In genomic region chr3:18572809-18573208, GRCh38 we compare ENCODE assay signal across 17 cellular contexts.
DNase-seq lines count a peak whose midpoint lies in the region; ATAC-seq and TF ChIP-seq lines count a peak whose summit lies in the region.
"Had no signal": no experiment of that assay in that cellular context is flagged by ENCODE, and none has a peak within 500 bp of the region (broad histone marks: within the 10 kb centered on the region; RNA-seq: fewer than 3 reads in every experiment).

No MANE protein-coding gene starts in this region.

- peaks cover 2% of the 10 kb centered on the region for H3K9me3 Mint-ChIP-seq in activated CD8-positive, alpha-beta T cell treated with anti-CD3 and anti-CD28 coated beads for 36 hours
- H3K9me3 Mint-ChIP-seq in activated CD8-positive, alpha-beta T cell treated with anti-CD3 and anti-CD28 coated beads, Interleukin-2, amount 10 ng/mL, durations not matched to agents 7 days and 5 days (ENCODE audit: insufficient read depth) = peaks cover 4% of the 10 kb centered on the region
- H3K9me3 Mint-ChIP-seq in activated T-helper 17 cell treated with anti-CD3 and anti-CD28 coated beads, Interleukin-2, amount 50 U/mL, for 72 hours = no peaks in the 10 kb centered on the region

- H3K36me3 Mint-ChIP-seq in activated CD8-positive, alpha-beta T cell treated with anti-CD3 and anti-CD28 coated beads for 36 hours (ENCODE audit: low read depth) = no peaks in the 10 kb centered on the region
- no peaks in the 10 kb centered on the region for H3K36me3 Mint-ChIP-seq in activated CD8-positive, alpha-beta T cell treated with anti-CD3 and anti-CD28 coated beads, Interleukin-2, amount 10 ng/mL, durations not matched to agents 7 days and 5 days (ENCODE audit: low read depth)
- H3K36me3 Mint-ChIP-seq in activated T-helper 17 cell treated with anti-CD3 and anti-CD28 coated beads, Interleukin-2, amount 50 U/mL, for 72 hours (ENCODE audit: low read depth) = no peaks in the 10 kb centered on the region

- intact Hi-C loops in activated CD8-positive, alpha-beta T cell treated with anti-CD3 and anti-CD28 coated beads for 36 hours (cut with micrococcal nuclease) = no loop called here

- H3K4me3 Mint-ChIP-seq in activated CD8-positive, alpha-beta T cell treated with anti-CD3 and anti-CD28 coated beads for 36 hours = no peak overlapping the region
- no peak overlapping the region for H3K4me3 Mint-ChIP-seq in activated CD8-positive, alpha-beta T cell treated with anti-CD3 and anti-CD28 coated beads, Interleukin-2, amount 10 ng/mL, durations not matched to agents 7 days and 5 days
- no peak overlapping the region for H3K4me3 Mint-ChIP-seq in activated T-helper 17 cell treated with anti-CD3 and anti-CD28 coated beads, Interleukin-2, amount 50 U/mL, for 72 hours
- H3K4me3 Mint-ChIP-seq: B cell had no signal

- TF ChIP-seq CTCF in activated CD8-positive, alpha-beta T cell treated with anti-CD3 and anti-CD28 coated beads for 36 hours (IDR thresholded peaks at IDR 0.05) = no peak

- POLR2A ChIA-PET in activated CD8-positive, alpha-beta T cell treated with anti-CD3 and anti-CD28 coated beads for 36 hours (lab: Charles Lee) = interaction anchor here (0.6 to 0.8 kb wide), 2 partner anchors 12 to 76 kb away, joined by 4 read pairs; no protein-coding TSS in a partner anchor
- POLR2A ChIA-PET in activated CD8-positive, alpha-beta T cell treated with anti-CD3 and anti-CD28 coated beads, Interleukin-2, amount 10 ng/mL, durations not matched to agents 7 days and 5 days (lab: Charles Lee) = no interaction called here

- no peak overlapping the region for H3K4me3 ChIP-seq in H7 (ENCODE audit: insufficient read depth, low read depth, low read length)
- H3K4me3 ChIP-seq: HAP-1 had no signal

- no peaks in the 10 kb centered on the region for H3K36me3 ChIP-seq in H7 (replicated peaks; ENCODE audit: control insufficient read depth, insufficient read depth, low read length)
- H3K36me3 ChIP-seq: HAP-1 had no signal

- peak; percentile 49 for ATAC-seq in activated CD8-positive, alpha-beta T cell treated with anti-CD3 and anti-CD28 coated beads for 36 hours
- no peak for ATAC-seq in activated CD8-positive, alpha-beta T cell treated with anti-CD3 and anti-CD28 coated beads, Interleukin-2, amount 10 ng/mL, durations not matched to agents 7 days and 5 days
- ATAC-seq in activated T-helper 17 cell treated with anti-CD3 and anti-CD28 coated beads, Interleukin-2, amount 50 U/mL, for 72 hours (replicated peaks) = peak; percentile 52
- ATAC-seq: Right ventricle myocardium inferior had no signal

- CTCF ChIA-PET in activated CD8-positive, alpha-beta T cell treated with anti-CD3 and anti-CD28 coated beads for 36 hours (lab: Charles Lee) = interaction anchor here (1.4 to 3.2 kb wide), 2 partner anchors 10 to 13 kb away, joined by 5 to 13 read pairs; no protein-coding TSS in a partner anchor
- CTCF ChIA-PET in activated CD8-positive, alpha-beta T cell treated with anti-CD3 and anti-CD28 coated beads, Interleukin-2, amount 10 ng/mL, durations not matched to agents 7 days and 5 days (lab: Charles Lee) = interaction anchor here (2.5 kb wide), 1 partner anchor 14 kb away, joined by 15 read pairs; no protein-coding TSS in a partner anchor

- DNase-seq in NCI-H1105 treated with DMSO at 0.1 percent for 48 hours (lab: John Stamatoyannopoulos, UW) (peak; percentile 44), NCI-H1105 (lab: John Stamatoyannopoulos, UW) (no peak), NCI-H524 treated with DMSO at 0.1 percent for 48 hours (lab: John Stamatoyannopoulos, UW) (peak; percentile 65), NCI-H1436 (lab: John Stamatoyannopoulos, UW) (no peak), H7 (no peak)
- DNase-seq in activated CD8-positive, alpha-beta T cell treated with anti-CD3 and anti-CD28 coated beads for 36 hours = no peak
- DNase-seq in activated CD8-positive, alpha-beta T cell treated with anti-CD3 and anti-CD28 coated beads, Interleukin-2, amount 10 ng/mL, durations not matched to agents 7 days and 5 days = no peak
- DNase-seq: 8988T, COR-L47, DMS 273 treated with DMSO at 0.1 percent for 48 hours, GDM1, IMR-90, NCI-H1048 had no signal

- H3K27me3 Mint-ChIP-seq in activated CD8-positive, alpha-beta T cell treated with anti-CD3 and anti-CD28 coated beads for 36 hours = no peaks in the 10 kb centered on the region
- no peaks in the 10 kb centered on the region for H3K27me3 Mint-ChIP-seq in activated CD8-positive, alpha-beta T cell treated with anti-CD3 and anti-CD28 coated beads, Interleukin-2, amount 10 ng/mL, durations not matched to agents 7 days and 5 days (ENCODE audit: low read depth)
- no peaks in the 10 kb centered on the region for H3K27me3 Mint-ChIP-seq in activated T-helper 17 cell treated with anti-CD3 and anti-CD28 coated beads, Interleukin-2, amount 50 U/mL, for 72 hours
- H3K27me3 Mint-ChIP-seq: B cell had no signal

- H3K27ac Mint-ChIP-seq in activated CD8-positive, alpha-beta T cell treated with anti-CD3 and anti-CD28 coated beads for 36 hours = no peak overlapping the region
- H3K27ac Mint-ChIP-seq in activated CD8-positive, alpha-beta T cell treated with anti-CD3 and anti-CD28 coated beads, Interleukin-2, amount 10 ng/mL, durations not matched to agents 7 days and 5 days = no peak overlapping the region
- H3K27ac Mint-ChIP-seq in activated T-helper 17 cell treated with anti-CD3 and anti-CD28 coated beads, Interleukin-2, amount 50 U/mL, for 72 hours = no peak overlapping the region
- H3K27ac Mint-ChIP-seq: B cell had no signal

- no peaks in the 10 kb centered on the region for H3K27me3 ChIP-seq in H7 (ENCODE audit: control insufficient read depth, insufficient read depth, low read length)

- H3K4me1 Mint-ChIP-seq in activated CD8-positive, alpha-beta T cell treated with anti-CD3 and anti-CD28 coated beads for 36 hours (ENCODE audit: low read depth) = peaks cover 14% of the 10 kb centered on the region
- H3K4me1 Mint-ChIP-seq in activated CD8-positive, alpha-beta T cell treated with anti-CD3 and anti-CD28 coated beads, Interleukin-2, amount 10 ng/mL, durations not matched to agents 7 days and 5 days (ENCODE audit: low read depth) = peaks cover 5% of the 10 kb centered on the region
- H3K4me1 Mint-ChIP-seq in activated T-helper 17 cell treated with anti-CD3 and anti-CD28 coated beads, Interleukin-2, amount 50 U/mL, for 72 hours = no peaks in the 10 kb centered on the region
- H3K4me1 Mint-ChIP-seq: B cell had no signal

Comparison
In these comparisons a context has a peak if more than half of its experiments do, and no peak if none do; other contexts are left out.
1. DNase-seq: peak in NCI-H1105 treated with DMSO at 0.1 percent for 48 hours (single experiment) and NCI-H524 treated with DMSO at 0.1 percent for 48 hours (single experiment); none in NCI-H1105 (single experiment), activated CD8-positive, alpha-beta T cell treated with anti-CD3 and anti-CD28 coated beads for 36 hours (single experiment), activated CD8-positive, alpha-beta T cell treated with anti-CD3 and anti-CD28 coated beads, Interleukin-2, amount 10 ng/mL, durations not matched to agents 7 days and 5 days (single experiment), NCI-H1436 (single experiment) and H7 (single experiment).